In genomic region chr5:179550511-179551342, GRCh38 we compare ENCODE assay signal across 1 cellular context.
A peak's percentile ranks its signal among the peaks of the same experiment; 100 is the strongest.
TF ChIP-seq lines count a peak whose summit lies in the region.

RUFY1 (plus strand) TSS chr5:179550554; CDS start chr5:179550570, 16 bp downstream.

TF ChIP-seq in K562, 482 proteins besides CTCF, POLR2A, EP300 and RAD21 (continued from another document and continues in another):
- TF ChIP-seq ATF1 (CRISPR knock-in tag; IDR thresholded peaks at IDR 0.05) (no peak), ATF1 (tag; IDR thresholded peaks at IDR 0.05) (peak; percentile 25; the same call in 1 of the 2 replicates), SAP30 (IDR thresholded peaks at IDR 0.05; ENCODE audit: borderline replicate concordance, insufficient read depth, low read depth, low read length, poor library complexity, severe bottlenecking) (peak; percentile 54), CBX8 (IDR thresholded peaks at IDR 0.05; ENCODE audit: borderline replicate concordance, extremely low read depth, low read depth, low read length, poor library complexity, severe bottlenecking) (no peak), SMARCB1 (IDR thresholded peaks at IDR 0.05; ENCODE audit: insufficient read length, low read depth) (no peak), RBBP5 (IDR thresholded peaks at IDR 0.05; ENCODE audit: borderline replicate concordance, insufficient read depth, low read length, poor library complexity, severe bottlenecking) (peak; percentile 80), CTBP1 (IDR thresholded peaks at IDR 0.05; ENCODE audit: borderline replicate concordance) (peak; percentile 72; the same call in 1 of the 2 replicates), FOSL1 (tag; conservative IDR thresholded peaks at IDR 0.05) (peak; percentile 31), ZNF398 (CRISPR knock-in tag; IDR thresholded peaks at IDR 0.05) (no peak), THAP12 (CRISPR knock-in tag; IDR thresholded peaks at IDR 0.05) (peak; percentile 55; the same call in 1 of the 2 replicates), PHF20 (IDR thresholded peaks at IDR 0.05; ENCODE audit: partially characterized antibody) (peak; percentile 86), MAFK (IDR thresholded peaks at IDR 0.05; ENCODE audit: low read length) (no peak), ZNF644 (tag; IDR thresholded peaks at IDR 0.05; ENCODE audit: low read depth) (peak; percentile 94), ZNF695 (CRISPR knock-in tag; IDR thresholded peaks at IDR 0.05) (peak; percentile 44; the same call in 1 of the 2 replicates), NR4A1 (CRISPR knock-in tag; IDR thresholded peaks at IDR 0.05) (0 out of 2 replicates have a peak, but pooled peaks have one; percentile 63), NR4A1 (tag; IDR thresholded peaks at IDR 0.05) (0 out of 2 replicates have a peak, but pooled peaks have one; percentile 23), DPF2 (IDR thresholded peaks at IDR 0.05) (no peak), SMAD4 (CRISPR knock-in tag; conservative IDR thresholded peaks at IDR 0.05) (peak; percentile 84), ZNF668 (CRISPR knock-in tag; IDR thresholded peaks at IDR 0.05) (no peak), NCOR1 (IDR thresholded peaks at IDR 0.05) (peak; percentile 41; the same call in 1 of the 2 replicates), NRF1 (conservative IDR thresholded peaks at IDR 0.05 in 1 of 2, IDR thresholded peaks at IDR 0.05 in 1 of 2) (peak; percentile 60 to 71), RREB1 (CRISPR knock-in tag; IDR thresholded peaks at IDR 0.05) (0 out of 2 replicates have a peak, but pooled peaks have one; percentile 31), ZNF133 (CRISPR knock-in tag; IDR thresholded peaks at IDR 0.05) (no peak), SMARCC2 (IDR thresholded peaks at IDR 0.05; ENCODE audit: low read depth) (peak; percentile 20; the same call in 1 of the 2 replicates), RBFOX2 (IDR thresholded peaks at IDR 0.05; ENCODE audit: low read depth, low read length) (peak; percentile 83), KDM5B (IDR thresholded peaks at IDR 0.05; ENCODE audit: insufficient replicate concordance, low read depth, low read length) (peak; percentile 55), SUPT5H (IDR thresholded peaks at IDR 0.05) (peak; percentile 81), HMGN3 (IDR thresholded peaks at IDR 0.05; ENCODE audit: borderline replicate concordance, extremely low read depth, insufficient read length, low read depth, low read length) (peak; percentile 81), MBD2 (IDR thresholded peaks at IDR 0.05; ENCODE audit: borderline replicate concordance, low read depth) (no peak), GABPA (tag; conservative IDR thresholded peaks at IDR 0.05; ENCODE audit: low read depth) (no peak), ZNF121 (CRISPR knock-in tag; conservative IDR thresholded peaks at IDR 0.05) (no peak), RHOXF2B (CRISPR knock-in tag; conservative IDR thresholded peaks at IDR 0.05) (no peak), ZFX (CRISPR knock-in tag; IDR thresholded peaks at IDR 0.05) (peak; percentile 78), NKRF (IDR thresholded peaks at IDR 0.05; ENCODE audit: borderline replicate concordance) (peak; percentile 36; the same call in 1 of the 2 replicates), L3MBTL2 (IDR thresholded peaks at IDR 0.05) (peak; percentile 23; the same call in 1 of the 2 replicates), TFAP4 (CRISPR knock-in tag; IDR thresholded peaks at IDR 0.05; ENCODE audit: borderline replicate concordance) (peak; percentile 44; the same call in 1 of the 2 replicates), E2F3 (CRISPR knock-in tag; IDR thresholded peaks at IDR 0.05) (peak; percentile 1; the same call in 1 of the 2 replicates), CCNT2 (IDR thresholded peaks at IDR 0.05; ENCODE audit: borderline replicate concordance, extremely low read depth, insufficient read length, low read depth, low read length) (peak; percentile 81), RBM14 (IDR thresholded peaks at IDR 0.05; ENCODE audit: borderline replicate concordance, insufficient read depth, low read depth, low read length) (no peak), BRCA1 (IDR thresholded peaks at IDR 0.05) (no peak), BRCA1 (CRISPR knock-in tag; IDR thresholded peaks at IDR 0.05) (no peak), CBX1 (IDR thresholded peaks at IDR 0.05; ENCODE audit: low read depth) (peak; percentile 68; the same call in 1 of the 2 replicates), ETV5 (CRISPR knock-in tag; IDR thresholded peaks at IDR 0.05; ENCODE audit: low read depth) (no peak), MAZ (CRISPR knock-in tag; conservative IDR thresholded peaks at IDR 0.05 in 1 of 2, IDR thresholded peaks at IDR 0.05 in 1 of 2) (peak; percentile 36 to 88; a peak in 3 of 4 replicates), E4F1 (CRISPR knock-in tag; IDR thresholded peaks at IDR 0.05; ENCODE audit: borderline replicate concordance) (no peak), ZNF449 (CRISPR knock-in tag; IDR thresholded peaks at IDR 0.05) (no peak), DMBX1 (CRISPR knock-in tag; IDR thresholded peaks at IDR 0.05; ENCODE audit: borderline replicate concordance) (peak; percentile 74; the same call in 1 of the 2 replicates)
